In the genomic region with DNA sequence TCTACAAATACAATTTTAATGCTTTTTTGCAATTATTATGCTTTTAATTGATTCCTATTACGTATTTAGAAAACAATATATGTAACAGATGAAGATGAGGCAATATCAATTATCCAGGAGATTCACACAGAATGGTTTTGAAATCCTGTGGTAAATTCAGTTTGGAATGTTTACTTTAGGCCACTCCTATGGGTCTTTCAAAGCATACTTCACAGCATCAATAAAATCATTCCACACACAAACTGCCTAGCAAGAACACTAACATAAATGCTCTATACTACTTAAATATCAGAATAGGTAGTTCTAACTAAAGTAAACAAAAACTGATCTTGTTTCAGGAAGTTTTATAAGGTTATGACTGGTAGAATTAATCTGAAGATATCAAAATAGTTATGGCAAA, we compare ENCODE assay signal across 26 cellular contexts.
DNase-seq lines count a peak whose midpoint lies in the region; ATAC-seq and TF ChIP-seq lines count a peak whose summit lies in the region.
"Had no signal": no experiment of that assay in that cellular context is flagged by ENCODE, and none has a peak within 500 bp of the region (broad histone marks: within the 10 kb centered on the region; RNA-seq: fewer than 3 reads in every experiment).

No MANE protein-coding gene starts in this region.

- BruUV-seq in A673 (replicated peaks; lab: Mats Ljungman, UMichigan): no TSS peak

- DNase-seq in AG09309 (ENCODE audit: low read depth): peak; percentile 20
- peak; percentile 3 for DNase-seq in HS-27A (ENCODE audit: low read depth)
- peak; percentile 64 for DNase-seq in adipocyte (ENCODE audit: low read depth)
- peak; percentile 9 for DNase-seq in fibroblast of the aortic adventitia (ENCODE audit: low read depth)
- no peak for DNase-seq in GM23338 (ENCODE audit: low spot score)
- DNase-seq in iPS-NIHi11 (ENCODE audit: low spot score): no peak
- DNase-seq in A673 (ENCODE audit: low spot score): no peak
- DNase-seq in 8988T: no peak
- DNase-seq: activated effector memory CD4-positive, alpha-beta T cell treated with Interleukin-2 at 50 U/mL for 16 hours; body of pancreas; CD8-positive, alpha-beta T cell; colonic mucosa; endodermal cell; HFFc6; hypothalamus; islet precursor cell; MM.1S; NCI-H1436 treated with DMSO at 0.1 percent for 48 hours; NCI-H2171 treated with DMSO at 0.1 percent for 48 hours; NCI-H526 treated with DMSO at 0.1 percent for 48 hours; RPMI8226; T-helper 9 cell; upper lobe of left lung had no signal

- H3F3A ChIP-seq in GM23338 (replicated peaks; ENCODE audit: low read depth): no peaks in the 10 kb centered on the region

- H3K4me3 Mint-ChIP-seq in GM23338: no peak overlapping the region
- H3K4me3 Mint-ChIP-seq: CD8-positive, alpha-beta T cell; endodermal cell; HFFc6; WTC11 had no signal

- H3K27ac Mint-ChIP-seq in GM23338: no peak overlapping the region
- H3K27ac Mint-ChIP-seq: CD8-positive, alpha-beta T cell; endodermal cell; HFFc6; WTC11 had no signal

- H3K9ac ChIP-seq in adipocyte (ENCODE audit: low read length): no peak overlapping the region

- H3K27ac ChIP-seq in GM23338 (ENCODE audit: low read depth) (no peak overlapping the region), A673 (ENCODE audit: low read depth, low read length, poor library complexity, severe bottlenecking) (no peak overlapping the region)
- H3K27ac ChIP-seq: body of pancreas, colonic mucosa, foreskin keratinocyte, upper lobe of left lung had no signal

- H3K4me2 ChIP-seq in GM23338: no peak overlapping the region

- no peaks in the 10 kb centered on the region for H3K4me1 Mint-ChIP-seq in GM23338
- H3K4me1 Mint-ChIP-seq: endodermal cell, WTC11 had no signal

- TF ChIP-seq CTCF in AG09309 (IDR thresholded peaks at IDR 0.05; ENCODE audit: control insufficient read depth, insufficient read depth, low read depth, low read length, missing control alignments) (no peak), fibroblast of the aortic adventitia (IDR thresholded peaks at IDR 0.05; ENCODE audit: insufficient read depth, low read length) (no peak), GM23338 (conservative IDR thresholded peaks at IDR 0.05; ENCODE audit: low read depth in 2 of 2) (no peak), A673 (conservative IDR thresholded peaks at IDR 0.05; ENCODE audit: low read depth, low read length) (no peak)

- intact Hi-C loops in A673 (cut with micrococcal nuclease; ENCODE audit: unreplicated experiment): no loop called here

- peaks cover 12% of the 10 kb centered on the region for H3K9me3 ChIP-seq in adipocyte (ENCODE audit: control insufficient read depth, low read length)
- H3K9me3 ChIP-seq in A673 (ENCODE audit: low read depth, low read length, poor library complexity, severe bottlenecking): no peaks in the 10 kb centered on the region
- H3K9me3 ChIP-seq: colonic mucosa had no signal

- POLR2A ChIA-PET in A673 (lab: Charles Lee; ENCODE audit: low non-redundant PET): no interaction called here

- H3K79me2 ChIP-seq in GM23338 (replicated peaks; ENCODE audit: insufficient read depth): no peaks in the 10 kb centered on the region

- no peak overlapping the region for H2AFZ ChIP-seq in GM23338

- no peaks in the 10 kb centered on the region for H3K36me3 Mint-ChIP-seq in GM23338 (ENCODE audit: low read depth)
- H3K36me3 Mint-ChIP-seq: CD8-positive, alpha-beta T cell had no signal

- CTCF ChIA-PET in A673 (lab: Charles Lee): no interaction called here

- H3K9me3 Mint-ChIP-seq in GM23338: no peaks in the 10 kb centered on the region; the same call in 2 of the 3 replicates

- H3K27me3 ChIP-seq in adipocyte (replicated peaks; ENCODE audit: control insufficient read depth, insufficient read depth, low read length): no peaks in the 10 kb centered on the region
- H3K27me3 ChIP-seq in GM23338 (ENCODE audit: insufficient read depth): no peaks in the 10 kb centered on the region
- no peaks in the 10 kb centered on the region for H3K27me3 ChIP-seq in A673 (replicated peaks; ENCODE audit: insufficient read depth, low read depth, low read length, poor library complexity)
- H3K27me3 ChIP-seq: body of pancreas, colonic mucosa, foreskin keratinocyte, upper lobe of left lung had no signal

- H4K20me1 ChIP-seq in GM23338 (replicated peaks; ENCODE audit: insufficient read depth): no peaks in the 10 kb centered on the region

- H3K4me3 ChIP-seq in AG09309 (ENCODE audit: control insufficient read depth, low read depth, low read length) (no peak overlapping the region), adipocyte (ENCODE audit: low read length) (no peak overlapping the region), fibroblast of the aortic adventitia (ENCODE audit: low read depth, low read length) (no peak overlapping the region), GM23338 (no peak overlapping the region), A673 (ENCODE audit: low read depth, low read length, poor library complexity, severe bottlenecking) (no peak overlapping the region)
- H3K4me3 ChIP-seq: body of pancreas, colonic mucosa, GM12878, upper lobe of left lung had no signal

- no peaks in the 10 kb centered on the region for H3K4me1 ChIP-seq in adipocyte (ENCODE audit: control insufficient read depth, insufficient read depth, low read length)
- H3K4me1 ChIP-seq in GM23338 (ENCODE audit: insufficient read depth): no peaks in the 10 kb centered on the region
- no peaks in the 10 kb centered on the region for H3K4me1 ChIP-seq in A673 (ENCODE audit: insufficient read depth, low read length, poor library complexity, severe bottlenecking)
- H3K4me1 ChIP-seq: body of pancreas, colonic mucosa, foreskin keratinocyte, upper lobe of left lung had no signal

- no peaks in the 10 kb centered on the region for H3K27me3 Mint-ChIP-seq in GM23338 (ENCODE audit: insufficient read depth, low read depth, poor library complexity)

- H3K9me2 ChIP-seq in GM23338 (ENCODE audit: insufficient read depth): no peaks in the 10 kb centered on the region

- ATAC-seq in GM23338: no peak
- ATAC-seq: body of pancreas; CD8-positive, alpha-beta T cell; foreskin keratinocyte; GM12878; WTC11 had no signal

- H3K36me3 ChIP-seq in adipocyte (ENCODE audit: control insufficient read depth, insufficient read depth, low read length, severe bottlenecking) (no peaks in the 10 kb centered on the region), GM23338 (ENCODE audit: insufficient read depth) (no peaks in the 10 kb centered on the region), A673 (ENCODE audit: insufficient read depth, low read length, poor library complexity, severe bottlenecking) (no peaks in the 10 kb centered on the region)
- H3K36me3 ChIP-seq: colonic mucosa, upper lobe of left lung had no signal

TF ChIP-seq in GM23338, 12 proteins besides CTCF, POLR2A, EP300 and RAD21 (continues in another document):
- TF ChIP-seq, protein P1, sequence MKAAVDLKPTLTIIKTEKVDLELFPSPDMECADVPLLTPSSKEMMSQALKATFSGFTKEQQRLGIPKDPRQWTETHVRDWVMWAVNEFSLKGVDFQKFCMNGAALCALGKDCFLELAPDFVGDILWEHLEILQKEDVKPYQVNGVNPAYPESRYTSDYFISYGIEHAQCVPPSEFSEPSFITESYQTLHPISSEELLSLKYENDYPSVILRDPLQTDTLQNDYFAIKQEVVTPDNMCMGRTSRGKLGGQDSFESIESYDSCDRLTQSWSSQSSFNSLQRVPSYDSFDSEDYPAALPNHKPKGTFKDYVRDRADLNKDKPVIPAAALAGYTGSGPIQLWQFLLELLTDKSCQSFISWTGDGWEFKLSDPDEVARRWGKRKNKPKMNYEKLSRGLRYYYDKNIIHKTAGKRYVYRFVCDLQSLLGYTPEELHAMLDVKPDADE (IDR thresholded peaks at IDR 0.05): no peak
- no peak for TF ChIP-seq POLR2AphosphoS5 (IDR thresholded peaks at IDR 0.05; ENCODE audit: low read depth)
- TF ChIP-seq, protein P2, sequence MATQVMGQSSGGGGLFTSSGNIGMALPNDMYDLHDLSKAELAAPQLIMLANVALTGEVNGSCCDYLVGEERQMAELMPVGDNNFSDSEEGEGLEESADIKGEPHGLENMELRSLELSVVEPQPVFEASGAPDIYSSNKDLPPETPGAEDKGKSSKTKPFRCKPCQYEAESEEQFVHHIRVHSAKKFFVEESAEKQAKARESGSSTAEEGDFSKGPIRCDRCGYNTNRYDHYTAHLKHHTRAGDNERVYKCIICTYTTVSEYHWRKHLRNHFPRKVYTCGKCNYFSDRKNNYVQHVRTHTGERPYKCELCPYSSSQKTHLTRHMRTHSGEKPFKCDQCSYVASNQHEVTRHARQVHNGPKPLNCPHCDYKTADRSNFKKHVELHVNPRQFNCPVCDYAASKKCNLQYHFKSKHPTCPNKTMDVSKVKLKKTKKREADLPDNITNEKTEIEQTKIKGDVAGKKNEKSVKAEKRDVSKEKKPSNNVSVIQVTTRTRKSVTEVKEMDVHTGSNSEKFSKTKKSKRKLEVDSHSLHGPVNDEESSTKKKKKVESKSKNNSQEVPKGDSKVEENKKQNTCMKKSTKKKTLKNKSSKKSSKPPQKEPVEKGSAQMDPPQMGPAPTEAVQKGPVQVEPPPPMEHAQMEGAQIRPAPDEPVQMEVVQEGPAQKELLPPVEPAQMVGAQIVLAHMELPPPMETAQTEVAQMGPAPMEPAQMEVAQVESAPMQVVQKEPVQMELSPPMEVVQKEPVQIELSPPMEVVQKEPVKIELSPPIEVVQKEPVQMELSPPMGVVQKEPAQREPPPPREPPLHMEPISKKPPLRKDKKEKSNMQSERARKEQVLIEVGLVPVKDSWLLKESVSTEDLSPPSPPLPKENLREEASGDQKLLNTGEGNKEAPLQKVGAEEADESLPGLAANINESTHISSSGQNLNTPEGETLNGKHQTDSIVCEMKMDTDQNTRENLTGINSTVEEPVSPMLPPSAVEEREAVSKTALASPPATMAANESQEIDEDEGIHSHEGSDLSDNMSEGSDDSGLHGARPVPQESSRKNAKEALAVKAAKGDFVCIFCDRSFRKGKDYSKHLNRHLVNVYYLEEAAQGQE (IDR thresholded peaks at IDR 0.05; ENCODE audit: unreplicated experiment): no peak
- no peak for TF ChIP-seq EZH2 (IDR thresholded peaks at IDR 0.05; ENCODE audit: low read depth, unreplicated experiment)
- no peak for TF ChIP-seq NANOG (IDR thresholded peaks at IDR 0.05; ENCODE audit: borderline replicate concordance)
- no peak for TF ChIP-seq ZNF331 (CRISPR knock-in tag; IDR thresholded peaks at IDR 0.05; ENCODE audit: low read depth)
- TF ChIP-seq JUNB (IDR thresholded peaks at IDR 0.05; ENCODE audit: unreplicated experiment): no peak
- TF ChIP-seq EZH2phosphoT487 (IDR thresholded peaks at IDR 0.05; ENCODE audit: unreplicated experiment): no peak
- no peak for TF ChIP-seq CREB1 (CRISPR knock-in tag; IDR thresholded peaks at IDR 0.05; ENCODE audit: low read depth)

Comparison
In these comparisons a context has a peak if more than half of its experiments do, and no peak if none do; other contexts are left out.
1. DNase-seq: peak in AG09309 (single experiment), HS-27A (single experiment), adipocyte (single experiment) and fibroblast of the aortic adventitia (single experiment); none in GM23338 (single experiment), iPS-NIHi11 (single experiment), A673 (single experiment) and 8988T (single experiment).